In genomic region chr11:39220069-39220468, GRCh38 we compare ENCODE assay signal across 23 cellular contexts.
"Had no signal": no experiment of that assay in that cellular context is flagged by ENCODE, and none has a peak within 500 bp of the region (broad histone marks: within the 10 kb centered on the region; RNA-seq: fewer than 3 reads in every experiment).

No MANE protein-coding gene starts in this region.

- H3K4me3 ChIP-seq: colonic mucosa, esophagus squamous epithelium, gastrocnemius medialis, heart right ventricle, left lung, lower lobe of right lung, mucosa of descending colon had no signal

- H3K36me3 Mint-ChIP-seq: mesothelial cell of epicardium had no signal

- H3K27me3 ChIP-seq: colonic mucosa, esophagus squamous epithelium, gastrocnemius medialis, heart right ventricle, left lung had no signal

- H3K27ac Mint-ChIP-seq: dendritic cell treated with granulocyte-macrophage colony-stimulating factor and Interleukin-4, amounts not matched to agents 40 ng/mL and 50 ng/mL, for 4 days; effector memory CD8-positive, alpha-beta T cell; endodermal cell; mesothelial cell of epicardium had no signal

- DNase-seq: colonic mucosa; cortex of kidney; effector CD8-positive, alpha-beta T cell; effector memory CD8-positive, alpha-beta T cell; endodermal cell; erythroblast; esophagus squamous epithelium; foreskin fibroblast; foreskin melanocyte; gastrocnemius medialis; glutamatergic neuron; heart right ventricle; hippocampal formation; left cardiac atrium; left lung; left ventricle myocardium superior; lower lobe of right lung; mesenchymal stem cell; mucosa of descending colon had no signal

- H3K4me3 Mint-ChIP-seq: dendritic cell treated with granulocyte-macrophage colony-stimulating factor and Interleukin-4, amounts not matched to agents 40 ng/mL and 50 ng/mL, for 4 days; effector memory CD8-positive, alpha-beta T cell; endodermal cell; mesothelial cell of epicardium had no signal

- H3K9me3 Mint-ChIP-seq: endodermal cell had no signal

- H3K36me3 ChIP-seq: colonic mucosa, esophagus squamous epithelium, gastrocnemius medialis, heart right ventricle, left lung, lower lobe of right lung had no signal

- H3K4me1 ChIP-seq: colonic mucosa, esophagus squamous epithelium, gastrocnemius medialis, heart right ventricle, left lung, lower lobe of right lung had no signal

- H3K4me1 Mint-ChIP-seq: endodermal cell had no signal

- ATAC-seq: effector memory CD8-positive, alpha-beta T cell; esophagus mucosa; gastrocnemius medialis; heart right ventricle; left cardiac atrium; left lung; left ventricle myocardium superior; lower lobe of right lung; mucosa of descending colon had no signal

- H3K9me3 ChIP-seq: colonic mucosa, esophagus squamous epithelium, gastrocnemius medialis, left lung, lower lobe of right lung, mucosa of descending colon had no signal

- H3K27ac ChIP-seq: colonic mucosa, epithelial cell of prostate, esophagus squamous epithelium, gastrocnemius medialis, heart right ventricle, left lung, lower lobe of right lung had no signal

- H3K27me3 Mint-ChIP-seq: dendritic cell treated with granulocyte-macrophage colony-stimulating factor and Interleukin-4, amounts not matched to agents 40 ng/mL and 50 ng/mL, for 4 days; effector memory CD8-positive, alpha-beta T cell had no signal
